8 cellular contexts compared by ENCODE assay signal in the genomic region with DNA sequence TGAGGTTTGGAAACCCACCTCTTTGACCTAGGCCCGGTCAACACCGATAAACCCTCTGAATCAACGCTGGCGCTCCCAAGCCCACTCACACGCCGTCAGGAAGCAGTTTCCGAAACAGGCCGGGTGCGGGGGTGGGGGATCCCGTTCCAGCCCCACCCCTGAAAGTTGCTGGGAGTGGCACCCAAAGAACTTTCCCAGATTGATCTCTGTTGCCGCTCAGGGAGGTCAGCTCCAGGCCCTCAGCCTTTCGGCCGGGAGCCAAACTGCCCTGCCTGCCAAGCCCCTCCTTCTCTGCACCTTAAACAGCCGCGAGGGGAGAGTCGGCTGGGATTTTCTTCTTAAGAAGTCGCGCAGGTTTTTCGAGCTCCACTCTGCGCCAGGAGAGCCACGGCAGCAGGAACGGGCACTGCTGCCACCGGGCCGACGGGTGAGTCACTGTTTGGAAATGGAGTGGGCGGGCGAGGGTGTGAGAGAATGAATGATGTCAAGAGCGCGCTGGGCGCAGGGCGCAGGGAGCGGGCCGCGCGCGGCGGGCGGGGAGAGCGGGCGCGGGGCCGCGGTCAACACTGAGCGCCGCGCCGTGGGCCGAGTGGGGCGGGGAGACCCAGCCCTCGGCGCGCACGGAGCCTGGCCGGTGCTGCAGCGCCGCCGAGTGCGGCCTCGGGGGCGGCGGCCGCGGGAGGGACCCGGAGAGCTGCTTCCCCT. TPM values are rescaled to one million over a fixed set of nuclear protein-coding genes. Genes with fewer than 3 reads are reported as not detected.
DNase-seq lines count a peak whose midpoint lies in the region; ATAC-seq, FAIRE-seq and TF ChIP-seq lines count a peak whose summit lies in the region.

A gene (plus strand): TSS at position 566 of the 705 bp plus-strand sequence. CDS start 70,622 bp downstream, outside the sequence.

- CTCF ChIA-PET in activated CD4-positive, alpha-beta memory T cell treated with anti-CD3 and anti-CD28 coated beads for 36 hours (lab: Charles Lee), result no interaction called here
- CTCF ChIA-PET in H1 (lab: Charles Lee; ENCODE audit: partially characterized antibody), result interaction anchor here (1.6 to 2.5 kb wide), 3 partner anchors 14 to 88 kb away, joined by 4 to 9 read pairs (median 8); no protein-coding TSS in a partner anchor

- H3K23ac ChIP-seq in H1 (ENCODE audit: insufficient read length), result no peak within 1 kb of the TSS

- peak within 1 kb of the TSS; percentile 83; the same call in 1 of the 2 replicates for H2AK5ac ChIP-seq in H1 (ENCODE audit: low read depth, low read length)

- no peak for TF ChIP-seq RAD21 in H1 (IDR thresholded peaks at IDR 0.05 in 1 of 2, conservative IDR thresholded peaks at IDR 0.05 in 1 of 2; ENCODE audit: low read depth in 2 of 2, low read length in 2 of 2)

- TF ChIP-seq CTCF in GM13976 (IDR thresholded peaks at IDR 0.05; ENCODE audit: borderline replicate concordance, control extremely low read depth, extremely low read depth, insufficient read depth, missing control alignments) (no peak), MM.1S (IDR thresholded peaks at IDR 0.05; ENCODE audit: low read length) (no peak), H1 (IDR thresholded peaks at IDR 0.05; ENCODE audit: control extremely low read depth in 1 of 3, insufficient read depth in 1 of 3, low read depth in 1 of 3, low read length in 3 of 3) (no peak), lung (IDR thresholded peaks at IDR 0.05; ENCODE audit: control extremely low read depth, extremely low read depth) (no peak)

- H3K4me1 ChIP-seq in MM.1S (ENCODE audit: low read length), result no peaks in the 10 kb centered on the region
- peaks cover 0 to 4% (median 2%) of the 10 kb centered on the region in 4 experiments; a peak in 6 of 7 replicates for H3K4me1 ChIP-seq in H1 (replicated peaks in 1 of 4; ENCODE audit: control insufficient read depth in 3 of 4, insufficient read depth in 4 of 4, low read length in 3 of 4)
- H3K4me1 ChIP-seq in lung (ENCODE audit: control insufficient read depth in 2 of 2, insufficient read depth in 2 of 2, low read length in 2 of 2), result peaks cover 0 to under 1% of the 10 kb centered on the region in 2 donors

- intact Hi-C loops in activated CD4-positive, alpha-beta memory T cell treated with anti-CD3 and anti-CD28 coated beads for 36 hours (cut with micrococcal nuclease), result loop anchor here (2.0 to 5.0 kb wide), 3 partner anchors 38 to 104 kb away; a partner anchor contains a TSS

- H2BK12ac ChIP-seq in H1 (ENCODE audit: low read depth, low read length), result peak within 1 kb of the TSS; percentile 75; the same call in 1 of the 2 replicates

- no peak for TF ChIP-seq EP300 in H1 (IDR thresholded peaks at IDR 0.05; ENCODE audit: borderline replicate concordance in 1 of 2, low read depth in 2 of 2, low read length in 2 of 2)

- H3K36me3 ChIP-seq in MM.1S (replicated peaks; ENCODE audit: insufficient read depth, low read length) (no peaks in the 10 kb centered on the region), H1 (ENCODE audit: control insufficient read depth in 2 of 4, insufficient read depth in 4 of 4, low read length in 3 of 4) (no peaks in the 10 kb centered on the region), lung (ENCODE audit: control insufficient read depth in 2 of 2, insufficient read depth in 2 of 2, low read length in 2 of 2) (no peaks in the 10 kb centered on the region)

- no peak within 1 kb of the TSS for H4K5ac ChIP-seq in H1 (ENCODE audit: insufficient read length, low read depth, low read length)

- no peaks in the 10 kb centered on the region for H3K27me3 ChIP-seq in MM.1S (replicated peaks; ENCODE audit: insufficient read depth, low read length)
- peaks cover 42 to 83% (median 78%) of the 10 kb centered on the region in 4 experiments for H3K27me3 ChIP-seq in H1 (replicated peaks in 1 of 4; ENCODE audit: control insufficient read depth in 3 of 4, extremely low read depth in 1 of 4, insufficient read depth in 3 of 4, low read length in 3 of 4)
- H3K27me3 ChIP-seq in lung (ENCODE audit: control insufficient read depth, insufficient read depth), result no peaks in the 10 kb centered on the region

- H3K79me1 ChIP-seq in H1 (ENCODE audit: low read depth, low read length), result no peaks in the 10 kb centered on the region

- H3K4me3 ChIP-seq in MM.1S (ENCODE audit: low read length) (peak within 1 kb of the TSS; percentile 73), H1 (ENCODE audit: extremely low read depth in 1 of 4, insufficient read depth in 2 of 4, low read depth in 3 of 4, low read length in 4 of 4) (peak within 1 kb of the TSS; percentile 46 to 77 (median 51)), lung (peak within 1 kb of the TSS; percentile 84)

- H4K20me1 ChIP-seq in MM.1S (ENCODE audit: insufficient read depth, low read length), result no peaks in the 10 kb centered on the region
- H4K20me1 ChIP-seq in H1 (replicated peaks in 1 of 2; ENCODE audit: control insufficient read depth in 1 of 2, insufficient read depth in 2 of 2, low read length in 2 of 2), result peaks cover 0 to 5% of the 10 kb centered on the region in 2 experiments

- FAIRE-seq in H1 (lab: Jason Lieb, UNC), result no peak

- H2BK120ac ChIP-seq in H1 (replicated peaks; ENCODE audit: low read depth, low read length), result no peak within 1 kb of the TSS

- H3K56ac ChIP-seq in H1 (replicated peaks; ENCODE audit: insufficient read length, low read depth, low read length), result peak within 1 kb of the TSS; percentile 5

- H4K8ac ChIP-seq in H1 (ENCODE audit: extremely low read depth, insufficient read depth, low read length), result peak within 1 kb of the TSS; percentile 16; the same call in 1 of the 2 replicates

- H2BK15ac ChIP-seq in H1 (ENCODE audit: low read length), result no peak within 1 kb of the TSS

- TF ChIP-seq POLR2A in H1 (IDR thresholded peaks at IDR 0.05; ENCODE audit: control extremely low read depth in 1 of 2, low read depth in 2 of 2, low read length in 2 of 2), result no peak

- no peaks in the 10 kb centered on the region for H3K9me3 ChIP-seq in MM.1S (replicated peaks; ENCODE audit: insufficient read depth, low read length)
- H3K9me3 ChIP-seq in H1 (ENCODE audit: insufficient read depth in 2 of 2, low read depth in 1 of 2, low read length in 1 of 2), result no peaks in the 10 kb centered on the region
- no peaks in the 10 kb centered on the region for H3K9me3 ChIP-seq in lung (ENCODE audit: control insufficient read depth in 2 of 2, insufficient read depth in 1 of 2, low read length in 1 of 2)

- H3K14ac ChIP-seq in H1 (ENCODE audit: insufficient read length), result no peak within 1 kb of the TSS

- peak within 1 kb of the TSS; percentile 47; the same call in 1 of the 2 replicates for H3K9ac ChIP-seq in MM.1S (ENCODE audit: low read length)
- peak within 1 kb of the TSS in 2 of 4 experiments; percentile 7 to 26; a peak in 3 of 7 replicates for H3K9ac ChIP-seq in H1 (replicated peaks in 1 of 4; ENCODE audit: extremely low read depth in 1 of 4, low read depth in 3 of 4, low read length in 3 of 4)

- peaks cover 9% of the 10 kb centered on the region for H3K4me1 Mint-ChIP-seq in activated CD4-positive, alpha-beta memory T cell treated with anti-CD3 and anti-CD28 coated beads for 36 hours (ENCODE audit: low read depth)

- no peaks in the 10 kb centered on the region for H3K9me3 Mint-ChIP-seq in activated CD4-positive, alpha-beta memory T cell treated with anti-CD3 and anti-CD28 coated beads for 36 hours

- H3K9me2 ChIP-seq in MM.1S (replicated peaks; ENCODE audit: insufficient read depth, low read length), result no peaks in the 10 kb centered on the region

- H3K4me3 Mint-ChIP-seq in activated CD4-positive, alpha-beta memory T cell treated with anti-CD3 and anti-CD28 coated beads for 36 hours, result peak within 1 kb of the TSS; percentile 77

- no peak within 1 kb of the TSS for H4K91ac ChIP-seq in H1 (replicated peaks; ENCODE audit: insufficient read length, low read length)

- peaks cover 45% of the 10 kb centered on the region for H3K27me3 Mint-ChIP-seq in activated CD4-positive, alpha-beta memory T cell treated with anti-CD3 and anti-CD28 coated beads for 36 hours

- DNase-seq in GM13976 (ENCODE audit: low spot score) (peak; percentile 56), HCEC 1CT (peak; percentile 73), MM.1S (peak; percentile 37), H1 (ENCODE audit: low read depth in 1 of 2, low spot score in 2 of 2) (peak in 1 of 2 experiments; percentile 64), lung (ENCODE audit: low spot score) (peak; percentile 94), NCI-H128 (lab: John Stamatoyannopoulos, UW; ENCODE audit: unreplicated experiment) (no peak)
- peak; percentile 86 for DNase-seq in activated CD4-positive, alpha-beta memory T cell treated with anti-CD3 and anti-CD28 coated beads for 36 hours
- DNase-seq in stimulated activated CD4-positive, alpha-beta T cell treated with anti-CD3 and anti-CD28 coated beads, Interleukin-4, amount 100 ng/mL, for 24 hours, result peak; percentile 65

- H3K4ac ChIP-seq in H1 (replicated peaks; ENCODE audit: insufficient read length, low read depth, low read length), result no peak within 1 kb of the TSS

- H3K4me2 ChIP-seq in MM.1S (ENCODE audit: low read depth, low read length) (peak within 1 kb of the TSS; percentile 87), H1 (ENCODE audit: insufficient read depth in 1 of 2, low read depth in 2 of 2, low read length in 2 of 2) (peak within 1 kb of the TSS; percentile 83 to 99)

- no peak within 1 kb of the TSS for H3K27ac Mint-ChIP-seq in activated CD4-positive, alpha-beta memory T cell treated with anti-CD3 and anti-CD28 coated beads for 36 hours

- peaks cover 11% of the 10 kb centered on the region for H3K23me2 ChIP-seq in H1 (ENCODE audit: low read depth, low read length)

- no peaks in the 10 kb centered on the region for H3K36me3 Mint-ChIP-seq in activated CD4-positive, alpha-beta memory T cell treated with anti-CD3 and anti-CD28 coated beads for 36 hours

- H3K79me2 ChIP-seq in MM.1S (ENCODE audit: low read length), result no peaks in the 10 kb centered on the region
- no peaks in the 10 kb centered on the region for H3K79me2 ChIP-seq in H1 (ENCODE audit: control insufficient read depth in 1 of 2, insufficient read depth in 2 of 2, low read length in 2 of 2)

- 2% methylated on average over 49 of the region's 64 CpGs; no CpG with 5 or more reads in 1 of the 2 experiments for WGBS in H1 (ENCODE audit: extremely low coverage in 1 of 2, insufficient coverage in 1 of 2, insufficient read length in 1 of 2, insufficient replicate concordance in 2 of 2, low coverage in 1 of 2, low lambda C conversion rate in 2 of 2, missing lambda C conversion rate in 1 of 2), 2 experiments
- 1% methylated on average over 54 to 64 of the region's 64 CpGs for WGBS in lung, 2 donors

- H2BK20ac ChIP-seq in H1 (ENCODE audit: low read length), result no peak within 1 kb of the TSS

- in situ Hi-C loops in GM13976 (cut with MboI; ENCODE audit: low sequenced_read_pairs, unreplicated experiment), result no loop called here

- no peaks in the 10 kb centered on the region for H3F3A ChIP-seq in MM.1S (ENCODE audit: insufficient read depth, low read length)

- POLR2A ChIA-PET in activated CD4-positive, alpha-beta memory T cell treated with anti-CD3 and anti-CD28 coated beads for 36 hours (lab: Charles Lee), result no interaction called here
- POLR2A ChIA-PET in H1 (lab: Charles Lee; ENCODE audit: partially characterized antibody), result interaction anchor here (1.0 kb wide), 1 partner anchor 8 kb away, joined by 4 read pairs; no protein-coding TSS in a partner anchor

- peak; percentile 83 for ATAC-seq in lung (ENCODE audit: insufficient read depth, low FRiP score)

- no peak within 1 kb of the TSS for H2BK5ac ChIP-seq in H1 (ENCODE audit: low read depth, low read length)

- H2AFZ ChIP-seq in MM.1S (ENCODE audit: low read length) (peak within 1 kb of the TSS; percentile 90), H1 (ENCODE audit: low read length) (no peak within 1 kb of the TSS)

- no peak within 1 kb of the TSS for H3K27ac ChIP-seq in MM.1S (ENCODE audit: low read length)
- H3K27ac ChIP-seq in H1 (ENCODE audit: low read depth, low read length), result no peak within 1 kb of the TSS
- H3K27ac ChIP-seq in lung (ENCODE audit: low read depth in 1 of 2, low read length in 1 of 2), result peak within 1 kb of the TSS; percentile 86 to 97

- H3K18ac ChIP-seq in H1 (ENCODE audit: extremely low read depth, low read length), result peak within 1 kb of the TSS; percentile 48

RNA-seq across cellular contexts. Expression of the gene that starts here (rescaled TPM):
- total RNA-seq in activated CD4-positive, alpha-beta memory T cell treated with anti-CD3 and anti-CD28 coated beads for 36 hours, result under 1 TPM; 0.36 to 0.76 TPM
- total RNA-seq in H1 (2021; fragmentation: NEBNext Ultra II Directional; extraction: Animal tissue kit (Norgen Biotek cat#: 25700)), result 0.04 and 0.73 TPM in 2 replicates
- polyA plus RNA-seq in H1 (2011; rRNA removed) (0.85 and 1.3 TPM in 2 replicates), lung (10 to 100 TPM; 10.0 to 32.2 TPM)
- 0.53 TPM for polyA plus RNA-seq in H1 (2011; cell fraction: cytosol; rRNA removed)
- 0.67 TPM for polyA plus RNA-seq in H1 (2011; cell fraction: nucleus; rRNA removed)
- polyA plus RNA-seq in H1 (2012, experiment 1 of 2), result 0.31 to 0.73 TPM (median 0.40 TPM) in 4 replicates
- not detected for polyA plus RNA-seq in H1 (2012, experiment 2 of 2)
- 0.26 TPM for polyA plus RNA-seq in H1 (2013, experiment 1 of 2)
- polyA plus RNA-seq in H1 (2013, experiment 2 of 2), result 0.26 TPM
- polyA minus RNA-seq in H1 (2011; rRNA and poly(A)+ RNA removed), result 2.9 and 3.3 TPM in 2 replicates
- polyA minus RNA-seq in H1 (2011; cell fraction: cytosol; rRNA and poly(A)+ RNA removed), result 1.2 TPM
- polyA minus RNA-seq in H1 (2011; cell fraction: nucleus; rRNA and poly(A)+ RNA removed), result 0.90 TPM
- 100 to 1,000 TPM in 1 of 2 donors, 10 to 100 TPM in 1; 60.5 to 124 TPM for total RNA-seq in lung

Comparison
In these comparisons a context has a peak if more than half of its experiments do, and no peak if none do; other contexts are left out.
1. RNA of the gene that starts here (total RNA-seq): 60.5 to 124 TPM in lung; 0.36 to 0.76 TPM in activated CD4-positive, alpha-beta memory T cell treated with anti-CD3 and anti-CD28 coated beads for 36 hours and 0.04 to 0.73 TPM in H1; every median in the first group is over 10 times any median in the second.
2. Peak in DNase-seq in activated CD4-positive, alpha-beta memory T cell treated with anti-CD3 and anti-CD28 coated beads for 36 hours; RNA of the gene not detected or under 1 TPM.
3. H3K27ac ChIP-seq: peak in lung (2 of 2); none in MM.1S (single experiment) and H1 (single experiment).
4. Peak in every context shown above with its lines, with median percentiles within 50 percentile points of each other: H3K4me3 ChIP-seq.